In the genomic region with DNA sequence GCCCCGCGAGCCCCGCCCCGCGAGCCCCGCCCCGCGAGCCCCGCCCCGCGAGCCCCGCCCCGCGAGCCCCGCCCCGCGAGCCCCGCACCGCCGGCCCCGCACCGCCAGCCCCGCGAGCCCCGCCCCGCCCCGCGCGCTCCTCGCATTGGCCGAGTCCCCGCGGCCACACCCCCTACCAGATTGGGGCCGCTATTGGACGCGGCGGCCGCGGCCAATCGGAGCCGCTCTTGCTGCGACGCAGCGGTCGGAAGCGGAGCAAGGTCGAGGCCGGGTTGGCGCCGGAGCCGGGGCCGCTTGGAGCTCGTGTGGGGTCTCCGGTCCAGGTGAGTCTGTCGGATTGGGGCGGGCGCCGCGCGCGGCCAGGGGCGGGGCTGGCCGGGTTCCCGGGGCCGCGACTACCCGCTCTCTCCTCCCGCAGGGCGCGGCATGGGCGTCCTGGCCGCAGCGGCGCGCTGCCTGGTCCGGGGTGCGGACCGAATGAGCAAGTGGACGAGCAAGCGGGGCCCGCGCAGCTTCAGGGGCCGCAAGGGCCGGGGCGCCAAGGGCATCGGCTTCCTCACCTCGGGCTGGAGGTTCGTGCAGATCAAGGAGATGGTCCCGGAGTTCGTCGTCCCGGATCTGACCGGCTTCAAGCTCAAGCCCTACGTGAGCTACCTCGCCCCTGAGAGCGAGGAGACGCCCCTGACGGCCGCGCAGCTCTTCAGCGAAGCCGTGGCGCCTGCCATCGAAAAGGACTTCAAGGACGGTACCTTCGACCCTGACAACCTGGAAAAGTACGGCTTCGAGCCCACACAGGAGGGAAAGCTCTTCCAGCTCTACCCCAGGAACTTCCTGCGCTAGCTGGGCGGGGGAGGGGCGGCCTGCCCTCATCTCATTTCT, we compare ENCODE assay signal across 8 cellular contexts. TPM values are rescaled to one million over a fixed set of nuclear protein-coding genes. Genes with fewer than 3 reads are reported as not detected.
DNase-seq lines count a peak whose midpoint lies in the region; ATAC-seq, FAIRE-seq and TF ChIP-seq lines count a peak whose summit lies in the region.

A gene (plus strand): TSS at position 224 of the 879 bp plus-strand sequence. CDS start 203 bp downstream, at position 427.

- TF ChIP-seq RAD21 in A549 (conservative IDR thresholded peaks at IDR 0.05 in 1 of 2, IDR thresholded peaks at IDR 0.05 in 1 of 2), result no peak

- peak; percentile 87 to 92 for DNase-seq in A549 (ENCODE audit: low read depth in 1 of 2, low spot score in 1 of 2)
- peak; percentile 89 for DNase-seq in NCI-H226
- peak; percentile 82 to 89 (median 84) for DNase-seq in activated CD4-positive, CD25-positive, alpha-beta regulatory T cell (lab: John Stamatoyannopoulos, UW)
- peak; percentile 85 to 91 for DNase-seq in cardiac fibroblast (ENCODE audit: low read depth in 2 of 2)
- peak; percentile 88 for DNase-seq in inferior parietal cortex (ENCODE audit: extremely low spot score)
- peak; percentile 72 to 86 for DNase-seq in stimulated activated CD4-positive, alpha-beta T cell treated with anti-CD3 and anti-CD28 coated beads, Interleukin-12 subunit alpha, Interleukin-12 subunit beta, amount 100 ng/mL, for 24 hours (ENCODE audit: low read depth in 2 of 2)

- 6% methylated on average over 3 of the region's 111 CpGs for whole genome bisulfite sequencing in A549 (ENCODE audit: missing lambda C conversion rate)

- TF ChIP-seq EP300 in A549 (IDR thresholded peaks at IDR 0.05), result no peak

- H3K4me3 ChIP-seq in A549 (peak within 1 kb of the TSS; percentile 77), cardiac fibroblast (replicated peaks in 1 of 2; ENCODE audit: low read depth in 2 of 2, low read length in 2 of 2) (peak within 1 kb of the TSS; percentile 70 to 89)

- POLR2A ChIA-PET in A549 (lab: Yijun Ruan, JAX), result interaction anchor here (0.5 to 1.5 kb wide), 5 partner anchors 10 to 311 kb away, joined by 3 to 6 read pairs (median 5); a partner anchor contains a TSS

- TF ChIP-seq CTCF in A549 (IDR thresholded peaks at IDR 0.05), result no peak
- no peak for TF ChIP-seq CTCF in cardiac fibroblast (IDR thresholded peaks at IDR 0.05; ENCODE audit: low read depth, low read length)

- peak; percentile 81 to 86 for ATAC-seq in A549
- ATAC-seq in GM18858 (IDR thresholded peaks at IDR 0.05; ENCODE audit: unreplicated experiment), result peak; percentile 41
- peak; percentile 70 for ATAC-seq in HG03095 (IDR thresholded peaks at IDR 0.05; ENCODE audit: unreplicated experiment)

- FAIRE-seq in A549 (lab: Jason Lieb, UNC), result no peak

- peak within 1 kb of the TSS; percentile 93 to 96 for H3K27ac ChIP-seq in A549

- H3K9me3 ChIP-seq in A549, result no peaks in the 10 kb centered on the region

- H3K4me1 ChIP-seq in A549, result peaks cover 15% of the 10 kb centered on the region

- peak; percentile 78 for TF ChIP-seq POLR2A in A549 (IDR thresholded peaks at IDR 0.05; ENCODE audit: low read length)

- CTCF ChIA-PET in A549 (lab: Yijun Ruan, JAX), result interaction anchor here (0.7 to 3.8 kb wide), 8 partner anchors 8 to 250 kb away, joined by 3 to 14 read pairs (median 6); a partner anchor contains a TSS

- H3K4me2 ChIP-seq in A549, result peak within 1 kb of the TSS; percentile 100

TF ChIP-seq in A549, 52 proteins besides CTCF, POLR2A, EP300 and RAD21:
- TF ChIP-seq JUN (IDR thresholded peaks at IDR 0.05), result peak in 1 of 2 experiments; percentile 81; a peak in 3 of 5 replicates
- peak; percentile 44; the same call in 1 of the 2 replicates for TF ChIP-seq PHF8 (IDR thresholded peaks at IDR 0.05; ENCODE audit: borderline replicate concordance, low read depth)
- TF ChIP-seq, protein P1, sequence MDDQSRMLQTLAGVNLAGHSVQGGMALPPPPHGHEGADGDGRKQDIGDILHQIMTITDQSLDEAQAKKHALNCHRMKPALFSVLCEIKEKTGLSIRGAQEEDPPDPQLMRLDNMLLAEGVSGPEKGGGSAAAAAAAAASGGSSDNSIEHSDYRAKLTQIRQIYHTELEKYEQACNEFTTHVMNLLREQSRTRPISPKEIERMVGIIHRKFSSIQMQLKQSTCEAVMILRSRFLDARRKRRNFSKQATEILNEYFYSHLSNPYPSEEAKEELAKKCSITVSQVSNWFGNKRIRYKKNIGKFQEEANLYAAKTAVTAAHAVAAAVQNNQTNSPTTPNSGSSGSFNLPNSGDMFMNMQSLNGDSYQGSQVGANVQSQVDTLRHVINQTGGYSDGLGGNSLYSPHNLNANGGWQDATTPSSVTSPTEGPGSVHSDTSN (IDR thresholded peaks at IDR 0.05), result no peak
- TF ChIP-seq KDM1A (IDR thresholded peaks at IDR 0.05; ENCODE audit: low read depth), result no peak
- no peak for TF ChIP-seq CHD2 (IDR thresholded peaks at IDR 0.05; ENCODE audit: low read length, partially characterized antibody)
- TF ChIP-seq, protein P2, sequence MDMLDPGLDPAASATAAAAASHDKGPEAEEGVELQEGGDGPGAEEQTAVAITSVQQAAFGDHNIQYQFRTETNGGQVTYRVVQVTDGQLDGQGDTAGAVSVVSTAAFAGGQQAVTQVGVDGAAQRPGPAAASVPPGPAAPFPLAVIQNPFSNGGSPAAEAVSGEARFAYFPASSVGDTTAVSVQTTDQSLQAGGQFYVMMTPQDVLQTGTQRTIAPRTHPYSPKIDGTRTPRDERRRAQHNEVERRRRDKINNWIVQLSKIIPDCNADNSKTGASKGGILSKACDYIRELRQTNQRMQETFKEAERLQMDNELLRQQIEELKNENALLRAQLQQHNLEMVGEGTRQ (IDR thresholded peaks at IDR 0.05), result no peak
- TF ChIP-seq RARB (CRISPR knock-in tag; IDR thresholded peaks at IDR 0.05), result no peak
- TF ChIP-seq, protein P3, sequence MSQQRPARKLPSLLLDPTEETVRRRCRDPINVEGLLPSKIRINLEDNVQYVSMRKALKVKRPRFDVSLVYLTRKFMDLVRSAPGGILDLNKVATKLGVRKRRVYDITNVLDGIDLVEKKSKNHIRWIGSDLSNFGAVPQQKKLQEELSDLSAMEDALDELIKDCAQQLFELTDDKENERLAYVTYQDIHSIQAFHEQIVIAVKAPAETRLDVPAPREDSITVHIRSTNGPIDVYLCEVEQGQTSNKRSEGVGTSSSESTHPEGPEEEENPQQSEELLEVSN (IDR thresholded peaks at IDR 0.05; ENCODE audit: borderline replicate concordance, low read depth), result peak; percentile 30; the same call in 1 of the 2 replicates
- TF ChIP-seq, protein P4, sequence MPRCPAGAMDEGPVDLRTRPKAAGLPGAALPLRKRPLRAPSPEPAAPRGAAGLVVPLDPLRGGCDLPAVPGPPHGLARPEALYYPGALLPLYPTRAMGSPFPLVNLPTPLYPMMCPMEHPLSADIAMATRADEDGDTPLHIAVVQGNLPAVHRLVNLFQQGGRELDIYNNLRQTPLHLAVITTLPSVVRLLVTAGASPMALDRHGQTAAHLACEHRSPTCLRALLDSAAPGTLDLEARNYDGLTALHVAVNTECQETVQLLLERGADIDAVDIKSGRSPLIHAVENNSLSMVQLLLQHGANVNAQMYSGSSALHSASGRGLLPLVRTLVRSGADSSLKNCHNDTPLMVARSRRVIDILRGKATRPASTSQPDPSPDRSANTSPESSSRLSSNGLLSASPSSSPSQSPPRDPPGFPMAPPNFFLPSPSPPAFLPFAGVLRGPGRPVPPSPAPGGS (IDR thresholded peaks at IDR 0.05), result peak; percentile 85
- no peak for TF ChIP-seq ZC3H11A (IDR thresholded peaks at IDR 0.05)
- TF ChIP-seq ZFP36 (IDR thresholded peaks at IDR 0.05; ENCODE audit: borderline replicate concordance, partially characterized antibody), result no peak
- no peak for TF ChIP-seq RNF2 (IDR thresholded peaks at IDR 0.05; ENCODE audit: borderline replicate concordance, low read depth)
- TF ChIP-seq FOXS1 (CRISPR knock-in tag; IDR thresholded peaks at IDR 0.05), result no peak
- TF ChIP-seq EHF (CRISPR knock-in tag; IDR thresholded peaks at IDR 0.05), result no peak
- no peak for TF ChIP-seq HOXB13 (CRISPR knock-in tag; IDR thresholded peaks at IDR 0.05; ENCODE audit: low read depth)
- TF ChIP-seq NPAS2 (CRISPR knock-in tag; IDR thresholded peaks at IDR 0.05; ENCODE audit: borderline replicate concordance), result no peak
- TF ChIP-seq ZNF302 (CRISPR knock-in tag; IDR thresholded peaks at IDR 0.05), result no peak
- no peak for TF ChIP-seq KDM5A (IDR thresholded peaks at IDR 0.05)
- no peak for TF ChIP-seq BHLHE40 (IDR thresholded peaks at IDR 0.05; ENCODE audit: low read depth, low read length)
- 0 out of 2 replicates have a peak, but pooled peaks have one; percentile 63 for TF ChIP-seq TP53 (CRISPR knock-in tag; IDR thresholded peaks at IDR 0.05)
- no peak for TF ChIP-seq GATA3 (IDR thresholded peaks at IDR 0.05; ENCODE audit: borderline replicate concordance)
- TF ChIP-seq JUNB (IDR thresholded peaks at IDR 0.05), result no peak
- no peak for TF ChIP-seq MAFK (IDR thresholded peaks at IDR 0.05; ENCODE audit: partially characterized antibody)
- TF ChIP-seq, protein P5, sequence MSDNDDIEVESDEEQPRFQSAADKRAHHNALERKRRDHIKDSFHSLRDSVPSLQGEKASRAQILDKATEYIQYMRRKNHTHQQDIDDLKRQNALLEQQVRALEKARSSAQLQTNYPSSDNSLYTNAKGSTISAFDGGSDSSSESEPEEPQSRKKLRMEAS (IDR thresholded peaks at IDR 0.05), result no peak; the same call in 1 of the 2 replicates
- TF ChIP-seq CBX2 (IDR thresholded peaks at IDR 0.05; ENCODE audit: borderline replicate concordance, low read depth), result no peak
- TF ChIP-seq SREBF2 (IDR thresholded peaks at IDR 0.05), result no peak
- no peak for TF ChIP-seq POLR2AphosphoS2 (conservative IDR thresholded peaks at IDR 0.05; ENCODE audit: low read length)
- no peak for TF ChIP-seq MYC (IDR thresholded peaks at IDR 0.05; ENCODE audit: borderline replicate concordance, low read length)

RNA-seq across cellular contexts. Expression of the gene that starts here (rescaled TPM):
- polyA plus RNA-seq in A549 (2011; rRNA removed) (19.2 and 19.7 TPM in 2 replicates), A549 (2017; fragmentation: RNase III; extraction: RNeasy Plus Mini Kit Qiagen cat#74134 plus additional on column Dnase treatment) (51.0 to 54.4 TPM (median 52.4 TPM) in 3 replicates)
- polyA plus RNA-seq in A549 (2012; cell fraction: cytosol; rRNA removed), result 106 and 120 TPM in 2 replicates
- 47.7 and 82.7 TPM in 2 replicates for polyA plus RNA-seq in A549 (2012; cell fraction: nucleus; rRNA removed)
- 4.2 and 6.5 TPM in 2 replicates for polyA minus RNA-seq in A549 (2011; rRNA and poly(A)+ RNA removed)

Comparison
In these comparisons a context has a peak if more than half of its experiments do, and no peak if none do; other contexts are left out.
1. Peak in every context shown above with its lines: DNase-seq, ATAC-seq, H3K4me3 ChIP-seq and H3K27ac ChIP-seq.